Comparison of ENCODE assay signal across 16 cellular contexts in the genomic region with DNA sequence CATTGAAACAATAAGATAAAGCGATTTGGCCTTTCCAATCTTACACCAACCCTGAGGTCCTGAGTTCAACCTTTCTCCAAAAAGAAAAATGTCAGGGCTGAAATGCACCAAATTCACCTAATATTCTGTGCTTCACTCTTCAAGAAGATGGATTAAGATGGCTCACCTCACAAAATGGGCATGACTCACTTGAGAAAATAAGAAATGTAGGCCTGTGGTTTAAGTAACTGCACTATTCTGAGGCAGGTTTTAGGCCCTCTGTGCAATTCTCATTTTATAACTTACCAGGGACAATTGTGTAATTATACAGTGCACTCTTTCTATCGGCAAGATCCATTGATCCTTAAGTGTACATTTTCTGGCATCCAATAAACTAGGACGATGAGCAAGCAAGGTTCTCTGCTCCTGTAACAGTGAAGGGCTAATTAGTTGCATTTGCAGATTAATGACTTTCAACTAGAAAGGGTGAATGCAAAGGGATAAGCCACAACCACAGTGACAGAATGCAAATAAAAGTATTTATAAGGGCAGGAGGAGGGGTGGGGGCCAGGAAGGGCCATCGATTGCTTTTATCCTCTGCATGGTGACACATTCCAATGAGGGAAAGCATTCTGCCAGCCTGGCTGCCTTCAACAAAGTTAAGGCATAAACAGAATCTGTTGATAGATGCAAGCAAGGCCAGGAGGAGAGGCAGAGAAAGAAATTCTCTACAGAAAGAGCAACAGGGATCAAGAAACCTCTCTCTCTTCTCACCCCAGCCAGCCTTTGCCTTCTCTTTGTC.
A peak's percentile ranks its signal among the peaks of the same experiment; 100 is the strongest.
DNase-seq lines count a peak whose midpoint lies in the region; ATAC-seq and TF ChIP-seq lines count a peak whose summit lies in the region.
"Had no signal": no experiment of that assay in that cellular context is flagged by ENCODE, and none has a peak within 500 bp of the region (broad histone marks: within the 10 kb centered on the region; RNA-seq: fewer than 3 reads in every experiment).

No MANE protein-coding gene starts in this region.

- H2AFZ ChIP-seq in GM23338 = 0 out of 2 replicates have a peak overlapping the region, but pooled peaks have one; percentile 61
- peak overlapping the region; percentile 71 for H2AFZ ChIP-seq in neuronal stem cell (ENCODE audit: low read length)

- H4K8ac ChIP-seq in neuronal stem cell (ENCODE audit: low read depth, low read length) = no peak overlapping the region

- H3K27me3 Mint-ChIP-seq in GM23338 (ENCODE audit: insufficient read depth, low read depth, poor library complexity) (no peaks in the 10 kb centered on the region), endodermal cell (ENCODE audit: insufficient read depth) (peaks cover 20% of the 10 kb centered on the region)

- H2AK5ac ChIP-seq in neuronal stem cell (ENCODE audit: low read depth, low read length) = no peak overlapping the region

- H3K23ac ChIP-seq in neuronal stem cell (ENCODE audit: low read depth, low read length, poor library complexity) = no peak overlapping the region

- 0 out of 2 replicates have a peak, but pooled peaks cover 3% of the 10 kb centered on the region for H3K9me2 ChIP-seq in GM23338 (ENCODE audit: insufficient read depth)

- no peak overlapping the region for H2BK120ac ChIP-seq in neuronal stem cell (ENCODE audit: low read depth, low read length)

- WGBS in endodermal cell (ENCODE audit: insufficient coverage in 1 of 2, insufficient read length in 1 of 2), 2 experiments = 57 to 77% methylated on average over 2 to 4 of the region's 4 CpGs
- WGBS in neuronal stem cell (ENCODE audit: extremely low coverage in 2 of 2, insufficient read length in 2 of 2, insufficient replicate concordance in 1 of 2), 2 donors = no CpG with 5 or more reads among the region's 4 CpGs

- H3K4me1 Mint-ChIP-seq in GM23338 (peaks cover 37% of the 10 kb centered on the region), endodermal cell (peaks cover 45% of the 10 kb centered on the region)

- H3K36me3 ChIP-seq in GM23338 (ENCODE audit: insufficient read depth) = no peaks in the 10 kb centered on the region
- no peaks in the 10 kb centered on the region for H3K36me3 ChIP-seq in endodermal cell (ENCODE audit: control insufficient read depth, insufficient read depth, low read length)
- H3K36me3 ChIP-seq in neuronal stem cell (replicated peaks in 1 of 2; ENCODE audit: control insufficient read depth in 2 of 2, insufficient read depth in 2 of 2, low read length in 2 of 2) = no peaks in the 10 kb centered on the region
- H3K36me3 ChIP-seq: SJCRH30 had no signal

- H3K4me2 ChIP-seq in GM23338 (peak overlapping the region; percentile 25; the same call in 1 of the 2 replicates), neuronal stem cell (ENCODE audit: insufficient read depth, low read length, poor library complexity, severe bottlenecking) (no peak overlapping the region)

- H4K91ac ChIP-seq in neuronal stem cell (ENCODE audit: low read depth, low read length, poor library complexity) = no peak overlapping the region

- H3K9me3 Mint-ChIP-seq in GM23338 = no peaks in the 10 kb centered on the region
- H3K9me3 Mint-ChIP-seq in endodermal cell = no peaks in the 10 kb centered on the region
- H3K9me3 Mint-ChIP-seq: HFFc6 had no signal

- H3K79me2 ChIP-seq in GM23338 (replicated peaks; ENCODE audit: insufficient read depth) = no peaks in the 10 kb centered on the region

- H3K4me3 Mint-ChIP-seq in GM23338 (no peak overlapping the region), endodermal cell (no peak overlapping the region)
- H3K4me3 Mint-ChIP-seq: HFFc6 had no signal

- no peak for TF ChIP-seq CTCF in GM23338 (conservative IDR thresholded peaks at IDR 0.05; ENCODE audit: low read depth in 2 of 2)
- TF ChIP-seq CTCF in endodermal cell (conservative IDR thresholded peaks at IDR 0.05) = no peak

- no peak overlapping the region for H3K14ac ChIP-seq in neuronal stem cell (ENCODE audit: low read length)

- H3K36me3 Mint-ChIP-seq in GM23338 (ENCODE audit: low read depth) (no peaks in the 10 kb centered on the region), endodermal cell (ENCODE audit: low read depth) (no peaks in the 10 kb centered on the region)

- H3K4ac ChIP-seq in neuronal stem cell (ENCODE audit: low read length) = no peak overlapping the region

- no peaks in the 10 kb centered on the region for H3F3A ChIP-seq in GM23338 (replicated peaks; ENCODE audit: low read depth)

- no peaks in the 10 kb centered on the region for H3K79me1 ChIP-seq in neuronal stem cell (ENCODE audit: low read depth, low read length)

- no peak overlapping the region for H3K9ac ChIP-seq in endodermal cell (ENCODE audit: extremely low read depth, low read length, poor library complexity, severe bottlenecking)
- H3K9ac ChIP-seq in neuronal stem cell (ENCODE audit: low read depth, low read length, poor library complexity) = no peak overlapping the region

- H3K27me3 ChIP-seq in GM23338 (ENCODE audit: insufficient read depth) = no peaks in the 10 kb centered on the region
- H3K27me3 ChIP-seq in endodermal cell (ENCODE audit: control insufficient read depth, insufficient read depth, low read length, poor library complexity, severe bottlenecking) = no peaks in the 10 kb centered on the region
- no peaks in the 10 kb centered on the region for H3K27me3 ChIP-seq in neuronal stem cell (ENCODE audit: control insufficient read depth in 3 of 3, insufficient read depth in 3 of 3, low read depth in 1 of 3, low read length in 3 of 3)
- H3K27me3 ChIP-seq: SJCRH30 had no signal

- H2BK12ac ChIP-seq in neuronal stem cell (ENCODE audit: low read length) = no peak overlapping the region

- H3K4me3 ChIP-seq in GM23338 (no peak overlapping the region), endodermal cell (ENCODE audit: low read length) (peak overlapping the region; percentile 33), neuronal stem cell (ENCODE audit: low read length in 2 of 2) (no peak overlapping the region)
- H3K4me3 ChIP-seq: SJCRH30 had no signal

- H3K27ac ChIP-seq in GM23338 (ENCODE audit: low read depth) = no peak overlapping the region
- H3K27ac ChIP-seq in endodermal cell (ENCODE audit: low read depth, low read length) = no peak overlapping the region
- no peak overlapping the region for H3K27ac ChIP-seq in neuronal stem cell (replicated peaks; ENCODE audit: low read length)
- H3K27ac ChIP-seq: C4-2B, SJCRH30 had no signal

- no peak overlapping the region for H2BK5ac ChIP-seq in neuronal stem cell (ENCODE audit: low read length)

- no peak overlapping the region for H2BK15ac ChIP-seq in neuronal stem cell (ENCODE audit: low read length)

- no peak; the same call in 2 of the 3 replicates for ATAC-seq in GM23338
- no peak for ATAC-seq in HG02642 (IDR thresholded peaks at IDR 0.05; ENCODE audit: poor library complexity, unreplicated experiment)
- ATAC-seq in HG03571 (IDR thresholded peaks at IDR 0.05; ENCODE audit: unreplicated experiment) = no peak

- H3K4me1 ChIP-seq in GM23338 (ENCODE audit: insufficient read depth) (peaks cover 35% of the 10 kb centered on the region), endodermal cell (ENCODE audit: control insufficient read depth, insufficient read depth, low read length) (peaks cover 8% of the 10 kb centered on the region), neuronal stem cell (ENCODE audit: control insufficient read depth in 2 of 2, insufficient read depth in 1 of 2, low read depth in 1 of 2, low read length in 2 of 2) (peaks cover 4 to 10% of the 10 kb centered on the region in 2 donors)
- H3K4me1 ChIP-seq: SJCRH30 had no signal

- DNase-seq in GM23338 (ENCODE audit: low spot score) (no peak), M059J (ENCODE audit: low read depth) (peak; percentile 63), endodermal cell (peak; percentile 74), neuronal stem cell (ENCODE audit: low spot score) (no peak), anterior cingulate cortex (lab: John Stamatoyannopoulos, UW) (no peak)
- DNase-seq: COR-L47, HFFc6, IMR-90, Kasumi-1, NCI-H1105 treated with DMSO at 0.1 percent for 48 hours, NCI-H187, NCI-H69, SJCRH30 had no signal

- H3K9me3 ChIP-seq in endodermal cell (ENCODE audit: control insufficient read depth, low read length) = no peaks in the 10 kb centered on the region
- no peaks in the 10 kb centered on the region for H3K9me3 ChIP-seq in neuronal stem cell (replicated peaks in 1 of 2; ENCODE audit: control insufficient read depth in 2 of 2, insufficient read depth in 1 of 2, low read depth in 1 of 2, low read length in 2 of 2)
- H3K9me3 ChIP-seq: SJCRH30 had no signal

- no peaks in the 10 kb centered on the region for H4K20me1 ChIP-seq in GM23338 (replicated peaks; ENCODE audit: insufficient read depth)

- H3K27ac Mint-ChIP-seq in GM23338 (no peak overlapping the region), endodermal cell (no peak overlapping the region)
- H3K27ac Mint-ChIP-seq: HFFc6 had no signal

- H3K18ac ChIP-seq in neuronal stem cell (ENCODE audit: low read length) = no peak overlapping the region

TF ChIP-seq in GM23338, 12 proteins besides CTCF, POLR2A, EP300 and RAD21 (continues in another document):
- TF ChIP-seq EZH2 (IDR thresholded peaks at IDR 0.05; ENCODE audit: low read depth, unreplicated experiment) = no peak
- TF ChIP-seq POLR2AphosphoS5 (IDR thresholded peaks at IDR 0.05; ENCODE audit: low read depth) = no peak
- no peak for TF ChIP-seq JUNB (IDR thresholded peaks at IDR 0.05; ENCODE audit: unreplicated experiment)
- no peak for TF ChIP-seq EZH2phosphoT487 (IDR thresholded peaks at IDR 0.05; ENCODE audit: unreplicated experiment)
- no peak for TF ChIP-seq STAT1 (IDR thresholded peaks at IDR 0.05; ENCODE audit: unreplicated experiment)
- TF ChIP-seq, protein P1, sequence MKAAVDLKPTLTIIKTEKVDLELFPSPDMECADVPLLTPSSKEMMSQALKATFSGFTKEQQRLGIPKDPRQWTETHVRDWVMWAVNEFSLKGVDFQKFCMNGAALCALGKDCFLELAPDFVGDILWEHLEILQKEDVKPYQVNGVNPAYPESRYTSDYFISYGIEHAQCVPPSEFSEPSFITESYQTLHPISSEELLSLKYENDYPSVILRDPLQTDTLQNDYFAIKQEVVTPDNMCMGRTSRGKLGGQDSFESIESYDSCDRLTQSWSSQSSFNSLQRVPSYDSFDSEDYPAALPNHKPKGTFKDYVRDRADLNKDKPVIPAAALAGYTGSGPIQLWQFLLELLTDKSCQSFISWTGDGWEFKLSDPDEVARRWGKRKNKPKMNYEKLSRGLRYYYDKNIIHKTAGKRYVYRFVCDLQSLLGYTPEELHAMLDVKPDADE (IDR thresholded peaks at IDR 0.05) = no peak
- no peak for TF ChIP-seq ZNF331 (CRISPR knock-in tag; IDR thresholded peaks at IDR 0.05; ENCODE audit: low read depth)
- TF ChIP-seq ZNF114 (CRISPR knock-in tag; IDR thresholded peaks at IDR 0.05) = no peak

Comparison
In these comparisons a context has a peak if more than half of its experiments do, and no peak if none do; other contexts are left out.
1. DNase-seq: peak in M059J (single experiment) and endodermal cell (single experiment); none in GM23338 (single experiment), neuronal stem cell (single experiment) and anterior cingulate cortex (0 of 58).